ENCODE assay signal across 1 cellular context in the genomic region with DNA sequence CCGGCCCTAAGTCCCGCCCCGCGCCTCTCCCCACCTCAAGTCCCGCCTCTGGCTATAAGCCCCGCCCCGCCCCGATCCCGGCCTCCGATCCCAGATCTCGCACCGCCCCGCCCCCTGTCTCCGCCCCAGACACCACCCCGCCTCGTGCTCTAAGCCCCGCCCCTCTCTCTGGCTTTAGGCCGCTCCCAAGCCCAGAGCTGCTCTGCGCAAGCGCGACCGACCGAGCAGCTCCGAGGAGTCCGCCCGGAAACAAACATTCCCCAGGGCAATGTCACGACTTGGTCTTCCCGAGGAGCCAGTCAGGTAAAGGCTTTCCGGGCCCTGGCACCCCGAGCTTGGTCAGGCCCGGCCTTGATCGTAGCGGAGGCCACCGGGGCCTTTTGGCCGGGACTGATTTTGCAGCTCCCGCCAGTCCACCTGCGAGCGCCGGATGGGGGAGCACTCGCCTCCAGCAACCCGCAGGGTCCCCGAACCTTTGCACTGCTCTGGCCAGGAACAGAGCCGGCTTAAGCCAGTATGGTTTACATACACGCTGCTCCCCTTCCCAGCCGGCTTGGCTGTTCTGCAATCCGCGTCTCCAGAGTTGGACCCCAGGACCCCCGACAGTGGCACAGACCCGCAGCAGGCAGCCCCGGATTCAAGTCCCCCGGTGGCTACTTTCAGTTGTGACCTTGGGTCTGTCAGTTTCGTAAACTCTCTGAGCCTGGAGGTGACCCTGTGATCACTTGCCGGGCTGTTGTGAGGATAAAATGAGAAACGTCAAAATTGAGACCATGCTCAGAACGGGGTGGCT.
TF ChIP-seq lines count a peak whose summit lies in the region.

NUDT7 (plus strand) TSS at position 200 of the 793 bp plus-strand sequence; CDS start at position 269, 69 bp downstream.

TF ChIP-seq in GM12878, 131 proteins besides CTCF, POLR2A, EP300 and RAD21 (continued from another document):
- TF ChIP-seq, protein P1, sequence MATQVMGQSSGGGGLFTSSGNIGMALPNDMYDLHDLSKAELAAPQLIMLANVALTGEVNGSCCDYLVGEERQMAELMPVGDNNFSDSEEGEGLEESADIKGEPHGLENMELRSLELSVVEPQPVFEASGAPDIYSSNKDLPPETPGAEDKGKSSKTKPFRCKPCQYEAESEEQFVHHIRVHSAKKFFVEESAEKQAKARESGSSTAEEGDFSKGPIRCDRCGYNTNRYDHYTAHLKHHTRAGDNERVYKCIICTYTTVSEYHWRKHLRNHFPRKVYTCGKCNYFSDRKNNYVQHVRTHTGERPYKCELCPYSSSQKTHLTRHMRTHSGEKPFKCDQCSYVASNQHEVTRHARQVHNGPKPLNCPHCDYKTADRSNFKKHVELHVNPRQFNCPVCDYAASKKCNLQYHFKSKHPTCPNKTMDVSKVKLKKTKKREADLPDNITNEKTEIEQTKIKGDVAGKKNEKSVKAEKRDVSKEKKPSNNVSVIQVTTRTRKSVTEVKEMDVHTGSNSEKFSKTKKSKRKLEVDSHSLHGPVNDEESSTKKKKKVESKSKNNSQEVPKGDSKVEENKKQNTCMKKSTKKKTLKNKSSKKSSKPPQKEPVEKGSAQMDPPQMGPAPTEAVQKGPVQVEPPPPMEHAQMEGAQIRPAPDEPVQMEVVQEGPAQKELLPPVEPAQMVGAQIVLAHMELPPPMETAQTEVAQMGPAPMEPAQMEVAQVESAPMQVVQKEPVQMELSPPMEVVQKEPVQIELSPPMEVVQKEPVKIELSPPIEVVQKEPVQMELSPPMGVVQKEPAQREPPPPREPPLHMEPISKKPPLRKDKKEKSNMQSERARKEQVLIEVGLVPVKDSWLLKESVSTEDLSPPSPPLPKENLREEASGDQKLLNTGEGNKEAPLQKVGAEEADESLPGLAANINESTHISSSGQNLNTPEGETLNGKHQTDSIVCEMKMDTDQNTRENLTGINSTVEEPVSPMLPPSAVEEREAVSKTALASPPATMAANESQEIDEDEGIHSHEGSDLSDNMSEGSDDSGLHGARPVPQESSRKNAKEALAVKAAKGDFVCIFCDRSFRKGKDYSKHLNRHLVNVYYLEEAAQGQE (IDR thresholded peaks at IDR 0.05; ENCODE audit: low read depth, low read length) = no peak
- TF ChIP-seq ZNF207 (IDR thresholded peaks at IDR 0.05; ENCODE audit: borderline replicate concordance) = peak; percentile 68; the same call in 1 of the 2 replicates
- no peak for TF ChIP-seq WRNIP1 (IDR thresholded peaks at IDR 0.05; ENCODE audit: borderline replicate concordance, low read depth, low read length)
- TF ChIP-seq CBX5 (IDR thresholded peaks at IDR 0.05; ENCODE audit: low read depth) = no peak
- 0 out of 2 replicates have a peak, but pooled peaks have one; percentile 30 for TF ChIP-seq NKRF (conservative IDR thresholded peaks at IDR 0.05)
- TF ChIP-seq ZBTB11 (CRISPR knock-in tag; IDR thresholded peaks at IDR 0.05) = no peak
- TF ChIP-seq ZBED1 (IDR thresholded peaks at IDR 0.05; ENCODE audit: borderline replicate concordance) = peak; percentile 37; the same call in 1 of the 2 replicates
- TF ChIP-seq MAX (IDR thresholded peaks at IDR 0.05; ENCODE audit: low read depth, low read length) = no peak
- TF ChIP-seq PAX5 (IDR thresholded peaks at IDR 0.05; ENCODE audit: borderline replicate concordance, low read depth, low read length) = peak; percentile 17; the same call in 1 of the 2 replicates
- no peak for TF ChIP-seq PKNOX1 (IDR thresholded peaks at IDR 0.05)
- TF ChIP-seq, protein P2, sequence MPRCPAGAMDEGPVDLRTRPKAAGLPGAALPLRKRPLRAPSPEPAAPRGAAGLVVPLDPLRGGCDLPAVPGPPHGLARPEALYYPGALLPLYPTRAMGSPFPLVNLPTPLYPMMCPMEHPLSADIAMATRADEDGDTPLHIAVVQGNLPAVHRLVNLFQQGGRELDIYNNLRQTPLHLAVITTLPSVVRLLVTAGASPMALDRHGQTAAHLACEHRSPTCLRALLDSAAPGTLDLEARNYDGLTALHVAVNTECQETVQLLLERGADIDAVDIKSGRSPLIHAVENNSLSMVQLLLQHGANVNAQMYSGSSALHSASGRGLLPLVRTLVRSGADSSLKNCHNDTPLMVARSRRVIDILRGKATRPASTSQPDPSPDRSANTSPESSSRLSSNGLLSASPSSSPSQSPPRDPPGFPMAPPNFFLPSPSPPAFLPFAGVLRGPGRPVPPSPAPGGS (IDR thresholded peaks at IDR 0.05; ENCODE audit: borderline replicate concordance, insufficient read depth, low read depth, low read length, poor library complexity, severe bottlenecking) = no peak
- no peak for TF ChIP-seq SUZ12 (IDR thresholded peaks at IDR 0.05; ENCODE audit: unreplicated experiment)
- TF ChIP-seq ATF7 (IDR thresholded peaks at IDR 0.05; ENCODE audit: low read depth) = peak; percentile 18; the same call in 1 of the 2 replicates
- no peak for TF ChIP-seq NFIC (IDR thresholded peaks at IDR 0.05; ENCODE audit: low read depth, low read length)
